In genomic region chr11:85664561-85665481, GRCh38 we compare ENCODE assay signal across 1 cellular context.
TF ChIP-seq lines count a peak whose summit lies in the region.

Gene CREBZF (minus strand): TSS chr11:85665129. CDS start chr11:85664875, 254 bp downstream.

TF ChIP-seq in WTC11, 78 proteins besides CTCF, POLR2A, EP300 and RAD21 (continued from another document and continues in another):
- TF ChIP-seq, protein P1, sequence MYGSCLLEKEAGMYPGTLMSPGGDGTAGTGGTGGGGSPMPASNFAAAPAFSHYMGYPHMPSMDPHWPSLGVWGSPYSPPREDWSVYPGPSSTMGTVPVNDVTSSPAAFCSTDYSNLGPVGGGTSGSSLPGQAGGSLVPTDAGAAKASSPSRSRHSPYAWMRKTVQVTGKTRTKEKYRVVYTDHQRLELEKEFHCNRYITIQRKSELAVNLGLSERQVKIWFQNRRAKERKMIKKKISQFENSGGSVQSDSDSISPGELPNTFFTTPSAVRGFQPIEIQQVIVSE (CRISPR knock-in tag; IDR thresholded peaks at IDR 0.05; ENCODE audit: borderline replicate concordance) = no peak
- no peak for TF ChIP-seq CREB1 (CRISPR knock-in tag; IDR thresholded peaks at IDR 0.05)
- TF ChIP-seq, protein P2, sequence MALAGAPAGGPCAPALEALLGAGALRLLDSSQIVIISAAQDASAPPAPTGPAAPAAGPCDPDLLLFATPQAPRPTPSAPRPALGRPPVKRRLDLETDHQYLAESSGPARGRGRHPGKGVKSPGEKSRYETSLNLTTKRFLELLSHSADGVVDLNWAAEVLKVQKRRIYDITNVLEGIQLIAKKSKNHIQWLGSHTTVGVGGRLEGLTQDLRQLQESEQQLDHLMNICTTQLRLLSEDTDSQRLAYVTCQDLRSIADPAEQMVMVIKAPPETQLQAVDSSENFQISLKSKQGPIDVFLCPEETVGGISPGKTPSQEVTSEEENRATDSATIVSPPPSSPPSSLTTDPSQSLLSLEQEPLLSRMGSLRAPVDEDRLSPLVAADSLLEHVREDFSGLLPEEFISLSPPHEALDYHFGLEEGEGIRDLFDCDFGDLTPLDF (CRISPR knock-in tag; IDR thresholded peaks at IDR 0.05) = no peak
- peak; percentile 83 for TF ChIP-seq FOXK1 (CRISPR knock-in tag; IDR thresholded peaks at IDR 0.05)
- no peak for TF ChIP-seq RORB (CRISPR knock-in tag; IDR thresholded peaks at IDR 0.05)
- no peak for TF ChIP-seq ZNF423 (CRISPR knock-in tag; IDR thresholded peaks at IDR 0.05)
- TF ChIP-seq ERG (CRISPR knock-in tag; IDR thresholded peaks at IDR 0.05) = no peak
- peak; percentile 85; the same call in 1 of the 2 replicates for TF ChIP-seq FOXP1 (CRISPR knock-in tag; IDR thresholded peaks at IDR 0.05; ENCODE audit: borderline replicate concordance)
- peak; percentile 85 for TF ChIP-seq MYBL2 (CRISPR knock-in tag; IDR thresholded peaks at IDR 0.05)
- TF ChIP-seq, protein P3, sequence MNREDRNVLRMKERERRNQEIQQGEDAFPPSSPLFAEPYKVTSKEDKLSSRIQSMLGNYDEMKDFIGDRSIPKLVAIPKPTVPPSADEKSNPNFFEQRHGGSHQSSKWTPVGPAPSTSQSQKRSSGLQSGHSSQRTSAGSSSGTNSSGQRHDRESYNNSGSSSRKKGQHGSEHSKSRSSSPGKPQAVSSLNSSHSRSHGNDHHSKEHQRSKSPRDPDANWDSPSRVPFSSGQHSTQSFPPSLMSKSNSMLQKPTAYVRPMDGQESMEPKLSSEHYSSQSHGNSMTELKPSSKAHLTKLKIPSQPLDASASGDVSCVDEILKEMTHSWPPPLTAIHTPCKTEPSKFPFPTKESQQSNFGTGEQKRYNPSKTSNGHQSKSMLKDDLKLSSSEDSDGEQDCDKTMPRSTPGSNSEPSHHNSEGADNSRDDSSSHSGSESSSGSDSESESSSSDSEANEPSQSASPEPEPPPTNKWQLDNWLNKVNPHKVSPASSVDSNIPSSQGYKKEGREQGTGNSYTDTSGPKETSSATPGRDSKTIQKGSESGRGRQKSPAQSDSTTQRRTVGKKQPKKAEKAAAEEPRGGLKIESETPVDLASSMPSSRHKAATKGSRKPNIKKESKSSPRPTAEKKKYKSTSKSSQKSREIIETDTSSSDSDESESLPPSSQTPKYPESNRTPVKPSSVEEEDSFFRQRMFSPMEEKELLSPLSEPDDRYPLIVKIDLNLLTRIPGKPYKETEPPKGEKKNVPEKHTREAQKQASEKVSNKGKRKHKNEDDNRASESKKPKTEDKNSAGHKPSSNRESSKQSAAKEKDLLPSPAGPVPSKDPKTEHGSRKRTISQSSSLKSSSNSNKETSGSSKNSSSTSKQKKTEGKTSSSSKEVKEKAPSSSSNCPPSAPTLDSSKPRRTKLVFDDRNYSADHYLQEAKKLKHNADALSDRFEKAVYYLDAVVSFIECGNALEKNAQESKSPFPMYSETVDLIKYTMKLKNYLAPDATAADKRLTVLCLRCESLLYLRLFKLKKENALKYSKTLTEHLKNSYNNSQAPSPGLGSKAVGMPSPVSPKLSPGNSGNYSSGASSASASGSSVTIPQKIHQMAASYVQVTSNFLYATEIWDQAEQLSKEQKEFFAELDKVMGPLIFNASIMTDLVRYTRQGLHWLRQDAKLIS (CRISPR knock-in tag; IDR thresholded peaks at IDR 0.05; ENCODE audit: borderline replicate concordance) = no peak
- no peak for TF ChIP-seq CBFB (CRISPR knock-in tag; IDR thresholded peaks at IDR 0.05; ENCODE audit: low read depth)
- TF ChIP-seq, protein P4, sequence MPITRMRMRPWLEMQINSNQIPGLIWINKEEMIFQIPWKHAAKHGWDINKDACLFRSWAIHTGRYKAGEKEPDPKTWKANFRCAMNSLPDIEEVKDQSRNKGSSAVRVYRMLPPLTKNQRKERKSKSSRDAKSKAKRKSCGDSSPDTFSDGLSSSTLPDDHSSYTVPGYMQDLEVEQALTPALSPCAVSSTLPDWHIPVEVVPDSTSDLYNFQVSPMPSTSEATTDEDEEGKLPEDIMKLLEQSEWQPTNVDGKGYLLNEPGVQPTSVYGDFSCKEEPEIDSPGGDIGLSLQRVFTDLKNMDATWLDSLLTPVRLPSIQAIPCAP (CRISPR knock-in tag; IDR thresholded peaks at IDR 0.05) = 0 out of 2 replicates have a peak, but pooled peaks have one; percentile 76
- TF ChIP-seq ZNF396 (CRISPR knock-in tag; IDR thresholded peaks at IDR 0.05; ENCODE audit: borderline replicate concordance) = no peak
- no peak for TF ChIP-seq ZNF671 (CRISPR knock-in tag; IDR thresholded peaks at IDR 0.05)
- TF ChIP-seq ZNF317 (CRISPR knock-in tag; IDR thresholded peaks at IDR 0.05; ENCODE audit: borderline replicate concordance, low read depth) = no peak
- TF ChIP-seq, protein P5, sequence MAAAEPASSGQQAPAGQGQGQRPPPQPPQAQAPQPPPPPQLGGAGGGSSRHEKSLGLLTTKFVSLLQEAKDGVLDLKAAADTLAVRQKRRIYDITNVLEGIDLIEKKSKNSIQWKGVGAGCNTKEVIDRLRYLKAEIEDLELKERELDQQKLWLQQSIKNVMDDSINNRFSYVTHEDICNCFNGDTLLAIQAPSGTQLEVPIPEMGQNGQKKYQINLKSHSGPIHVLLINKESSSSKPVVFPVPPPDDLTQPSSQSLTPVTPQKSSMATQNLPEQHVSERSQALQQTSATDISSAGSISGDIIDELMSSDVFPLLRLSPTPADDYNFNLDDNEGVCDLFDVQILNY (CRISPR knock-in tag; IDR thresholded peaks at IDR 0.05) = peak; percentile 97
- peak; percentile 89 for TF ChIP-seq ETV6 (CRISPR knock-in tag; IDR thresholded peaks at IDR 0.05)
- no peak for TF ChIP-seq JAZF1 (CRISPR knock-in tag; IDR thresholded peaks at IDR 0.05)
- TF ChIP-seq ZBTB43 (CRISPR knock-in tag; IDR thresholded peaks at IDR 0.05) = 0 out of 2 replicates have a peak, but pooled peaks have one; percentile 51
- TF ChIP-seq GRHL2 (CRISPR knock-in tag; IDR thresholded peaks at IDR 0.05; ENCODE audit: insufficient replicate concordance, severe bottlenecking) = no peak
- TF ChIP-seq ESRRA (CRISPR knock-in tag; IDR thresholded peaks at IDR 0.05; ENCODE audit: borderline replicate concordance) = no peak
- TF ChIP-seq ZNF219 (CRISPR knock-in tag; IDR thresholded peaks at IDR 0.05; ENCODE audit: borderline replicate concordance) = no peak
- TF ChIP-seq ZNF263 (CRISPR knock-in tag; IDR thresholded peaks at IDR 0.05; ENCODE audit: low read depth) = no peak
- TF ChIP-seq ATF3 (CRISPR knock-in tag; conservative IDR thresholded peaks at IDR 0.05) = no peak
- TF ChIP-seq FOXP4 (CRISPR knock-in tag; IDR thresholded peaks at IDR 0.05) = peak; percentile 74; the same call in 1 of the 2 replicates
- TF ChIP-seq ATF6 (CRISPR knock-in tag; IDR thresholded peaks at IDR 0.05) = no peak
- TF ChIP-seq, protein P6, sequence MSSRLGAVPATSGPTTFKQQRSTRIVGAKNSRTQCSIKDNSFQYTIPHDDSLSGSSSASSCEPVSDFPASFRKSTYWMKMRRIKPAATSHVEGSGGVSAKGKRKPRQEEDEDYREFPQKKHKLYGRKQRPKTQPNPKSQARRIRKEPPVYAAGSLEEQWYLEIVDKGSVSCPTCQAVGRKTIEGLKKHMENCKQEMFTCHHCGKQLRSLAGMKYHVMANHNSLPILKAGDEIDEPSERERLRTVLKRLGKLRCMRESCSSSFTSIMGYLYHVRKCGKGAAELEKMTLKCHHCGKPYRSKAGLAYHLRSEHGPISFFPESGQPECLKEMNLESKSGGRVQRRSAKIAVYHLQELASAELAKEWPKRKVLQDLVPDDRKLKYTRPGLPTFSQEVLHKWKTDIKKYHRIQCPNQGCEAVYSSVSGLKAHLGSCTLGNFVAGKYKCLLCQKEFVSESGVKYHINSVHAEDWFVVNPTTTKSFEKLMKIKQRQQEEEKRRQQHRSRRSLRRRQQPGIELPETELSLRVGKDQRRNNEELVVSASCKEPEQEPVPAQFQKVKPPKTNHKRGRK (CRISPR knock-in tag; IDR thresholded peaks at IDR 0.05; ENCODE audit: borderline replicate concordance) = no peak
- no peak; the same call in none of the 2 replicates for TF ChIP-seq JUN (CRISPR knock-in tag; IDR thresholded peaks at IDR 0.05)
- TF ChIP-seq, protein P7, sequence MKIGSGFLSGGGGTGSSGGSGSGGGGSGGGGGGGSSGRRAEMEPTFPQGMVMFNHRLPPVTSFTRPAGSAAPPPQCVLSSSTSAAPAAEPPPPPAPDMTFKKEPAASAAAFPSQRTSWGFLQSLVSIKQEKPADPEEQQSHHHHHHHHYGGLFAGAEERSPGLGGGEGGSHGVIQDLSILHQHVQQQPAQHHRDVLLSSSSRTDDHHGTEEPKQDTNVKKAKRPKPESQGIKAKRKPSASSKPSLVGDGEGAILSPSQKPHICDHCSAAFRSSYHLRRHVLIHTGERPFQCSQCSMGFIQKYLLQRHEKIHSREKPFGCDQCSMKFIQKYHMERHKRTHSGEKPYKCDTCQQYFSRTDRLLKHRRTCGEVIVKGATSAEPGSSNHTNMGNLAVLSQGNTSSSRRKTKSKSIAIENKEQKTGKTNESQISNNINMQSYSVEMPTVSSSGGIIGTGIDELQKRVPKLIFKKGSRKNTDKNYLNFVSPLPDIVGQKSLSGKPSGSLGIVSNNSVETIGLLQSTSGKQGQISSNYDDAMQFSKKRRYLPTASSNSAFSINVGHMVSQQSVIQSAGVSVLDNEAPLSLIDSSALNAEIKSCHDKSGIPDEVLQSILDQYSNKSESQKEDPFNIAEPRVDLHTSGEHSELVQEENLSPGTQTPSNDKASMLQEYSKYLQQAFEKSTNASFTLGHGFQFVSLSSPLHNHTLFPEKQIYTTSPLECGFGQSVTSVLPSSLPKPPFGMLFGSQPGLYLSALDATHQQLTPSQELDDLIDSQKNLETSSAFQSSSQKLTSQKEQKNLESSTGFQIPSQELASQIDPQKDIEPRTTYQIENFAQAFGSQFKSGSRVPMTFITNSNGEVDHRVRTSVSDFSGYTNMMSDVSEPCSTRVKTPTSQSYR (CRISPR knock-in tag; IDR thresholded peaks at IDR 0.05) = no peak
- TF ChIP-seq NR1H2 (CRISPR knock-in tag; IDR thresholded peaks at IDR 0.05) = no peak
- no peak for TF ChIP-seq RELA (CRISPR knock-in tag; IDR thresholded peaks at IDR 0.05; ENCODE audit: borderline replicate concordance)
- TF ChIP-seq SOX15 (CRISPR knock-in tag; IDR thresholded peaks at IDR 0.05) = no peak
- TF ChIP-seq STAT6 (CRISPR knock-in tag; conservative IDR thresholded peaks at IDR 0.05; ENCODE audit: low read depth) = no peak
- no peak for TF ChIP-seq TEAD1 (CRISPR knock-in tag; IDR thresholded peaks at IDR 0.05)
